10 cellular contexts compared by ENCODE assay signal in genomic region chr1:226034482-226034881, GRCh38. TPM values are rescaled to one million over a fixed set of nuclear protein-coding genes. Genes with fewer than 3 reads are reported as not detected.
DNase-seq lines count a peak whose midpoint lies in the region; ATAC-seq and TF ChIP-seq lines count a peak whose summit lies in the region.
"Had no signal": no experiment of that assay in that cellular context is flagged by ENCODE, and none has a peak within 500 bp of the region (broad histone marks: within the 10 kb centered on the region; RNA-seq: fewer than 3 reads in every experiment).

No MANE protein-coding gene starts in this region.

- H4K20me1 ChIP-seq in SK-N-SH (ENCODE audit: insufficient read depth) (no peaks in the 10 kb centered on the region), Karpas-422 (ENCODE audit: insufficient read depth, low read depth, low read length) (no peaks in the 10 kb centered on the region)
- H4K20me1 ChIP-seq: BLaER1 had no signal

- no peak overlapping the region for H3K4me3 ChIP-seq in SK-N-SH (ENCODE audit: low read depth in 2 of 2, low read length in 1 of 2)
- H3K4me3 ChIP-seq in coronary artery = no peak overlapping the region
- no peak overlapping the region for H3K4me3 ChIP-seq in lung
- no peak overlapping the region for H3K4me3 ChIP-seq in aorta (ENCODE audit: low read length in 2 of 2)
- no peak overlapping the region for H3K4me3 ChIP-seq in Karpas-422 (ENCODE audit: low read length)
- H3K4me3 ChIP-seq: BLaER1 had no signal

- no peak for DNase-seq in SK-N-SH
- DNase-seq in coronary artery (ENCODE audit: low spot score) = peak; percentile 93
- peak; percentile 76 for DNase-seq in lung (ENCODE audit: low spot score)
- peak; percentile 95 for DNase-seq in aorta
- no peak for DNase-seq in Karpas-422
- DNase-seq: activated naive CD8-positive, alpha-beta T cell treated with anti-CD3 and anti-CD28 coated beads, Interleukin-2, amount 10 ng/mL, durations not matched to agents 7 days and 5 days had no signal

- CTCF ChIA-PET in SK-N-SH (lab: Yijun Ruan, JAX) = interaction anchor here (1.3 kb wide), 1 partner anchor 47 kb away, joined by 4 read pairs; no protein-coding TSS in a partner anchor

- H3K27ac ChIP-seq in SK-N-SH (ENCODE audit: low read depth in 2 of 2, low read length in 1 of 2) (no peak overlapping the region), coronary artery (peak overlapping the region; percentile 74), lung (ENCODE audit: low read depth in 1 of 2, low read length in 1 of 2) (peak overlapping the region; percentile 34 to 66), aorta (ENCODE audit: low read depth in 1 of 2, low read length in 2 of 2) (peak overlapping the region in 1 of 2 donors; percentile 51), Karpas-422 (ENCODE audit: low read length) (no peak overlapping the region)
- H3K27ac ChIP-seq: BLaER1 had no signal

- ATAC-seq in SK-N-SH treated with all-trans-retinoic acid at 6 μM for 48 hours (peak; percentile 40), lung (ENCODE audit: insufficient read depth, low FRiP score) (peak; percentile 92), aorta (ENCODE audit: low FRiP score) (peak; percentile 94), HG02642 (IDR thresholded peaks at IDR 0.05; ENCODE audit: poor library complexity, unreplicated experiment) (no peak), HG03442 (IDR thresholded peaks at IDR 0.05; ENCODE audit: unreplicated experiment) (no peak)

- no peak overlapping the region for H2AFZ ChIP-seq in SK-N-SH (ENCODE audit: low read depth)
- H2AFZ ChIP-seq in Karpas-422 (ENCODE audit: low read length) = no peak overlapping the region

- no peak for TF ChIP-seq RAD21 in SK-N-SH (IDR thresholded peaks at IDR 0.05; ENCODE audit: low read length)

- no peaks in the 10 kb centered on the region for H3K36me3 ChIP-seq in SK-N-SH (replicated peaks in 1 of 2; ENCODE audit: control insufficient read depth in 1 of 2, insufficient read depth in 2 of 2, low read length in 1 of 2)
- no peaks in the 10 kb centered on the region for H3K36me3 ChIP-seq in lung (ENCODE audit: control insufficient read depth in 2 of 2, insufficient read depth in 2 of 2, low read length in 2 of 2)
- no peaks in the 10 kb centered on the region for H3K36me3 ChIP-seq in aorta (ENCODE audit: control insufficient read depth in 1 of 2, insufficient read depth in 2 of 2, low read length in 1 of 2)
- H3K36me3 ChIP-seq in Karpas-422 (ENCODE audit: insufficient read depth, low read length) = no peaks in the 10 kb centered on the region
- H3K36me3 ChIP-seq: BLaER1 had no signal

- POLR2A ChIA-PET in SK-N-SH (lab: Yijun Ruan, JAX) = no interaction called here

- no peaks in the 10 kb centered on the region for H3F3A ChIP-seq in SK-N-SH (replicated peaks; ENCODE audit: insufficient read depth)

- TF ChIP-seq EP300 in SK-N-SH (IDR thresholded peaks at IDR 0.05; ENCODE audit: borderline replicate concordance in 1 of 2, low read depth in 1 of 2, low read length in 1 of 2) = no peak

- H3K9me3 ChIP-seq in SK-N-SH (no peaks in the 10 kb centered on the region), lung (ENCODE audit: control insufficient read depth in 2 of 2, insufficient read depth in 1 of 2, low read length in 1 of 2) (no peaks in the 10 kb centered on the region), aorta (ENCODE audit: control insufficient read depth, low read length) (no peaks in the 10 kb centered on the region), Karpas-422 (ENCODE audit: low read length) (no peaks in the 10 kb centered on the region)
- H3K9me3 ChIP-seq: BLaER1 had no signal

- H3K9ac ChIP-seq in SK-N-SH = no peak overlapping the region
- H3K9ac ChIP-seq in Karpas-422 (ENCODE audit: low read length) = no peak overlapping the region
- H3K9ac ChIP-seq: BLaER1 had no signal

- H3K27me3 ChIP-seq in SK-N-SH (ENCODE audit: insufficient read depth) = no peaks in the 10 kb centered on the region
- H3K27me3 ChIP-seq in lung (ENCODE audit: control insufficient read depth, insufficient read depth) = no peaks in the 10 kb centered on the region
- no peaks in the 10 kb centered on the region for H3K27me3 ChIP-seq in aorta (ENCODE audit: control insufficient read depth in 1 of 2, insufficient read depth in 2 of 2, low read length in 1 of 2)
- no peaks in the 10 kb centered on the region for H3K27me3 ChIP-seq in Karpas-422 (ENCODE audit: low read length)
- H3K27me3 ChIP-seq: BLaER1 had no signal

- WGBS in SK-N-SH (ENCODE audit: low lambda C conversion rate) = 89% methylated on average over 6 of the region's 6 CpGs
- 28 to 44% methylated on average over 6 of the region's 6 CpGs for WGBS in lung, 2 donors
- WGBS in aorta, 2 donors = 1% methylated on average over 6 of the region's 6 CpGs

- intact Hi-C loops in aorta (cut with DNase I) = no loop called here

- H3K79me2 ChIP-seq in SK-N-SH (ENCODE audit: insufficient read depth) = no peaks in the 10 kb centered on the region
- H3K79me2 ChIP-seq in Karpas-422 (ENCODE audit: low read length) = no peaks in the 10 kb centered on the region

- H3K4me2 ChIP-seq in SK-N-SH = no peak overlapping the region
- H3K4me2 ChIP-seq in Karpas-422 (ENCODE audit: low read depth, low read length, poor library complexity, severe bottlenecking) = no peak overlapping the region
- H3K4me2 ChIP-seq: BLaER1 had no signal

- H3K9me2 ChIP-seq in SK-N-SH = no peaks in the 10 kb centered on the region
- no peaks in the 10 kb centered on the region for H3K9me2 ChIP-seq in Karpas-422 (replicated peaks; ENCODE audit: insufficient read depth, low read length)

- no peak for TF ChIP-seq CTCF in SK-N-SH (IDR thresholded peaks at IDR 0.05)
- no peak for TF ChIP-seq CTCF in coronary artery (IDR thresholded peaks at IDR 0.05)
- no peak for TF ChIP-seq CTCF in lung (IDR thresholded peaks at IDR 0.05; ENCODE audit: control extremely low read depth, extremely low read depth)

- H3K4me1 ChIP-seq in SK-N-SH (ENCODE audit: control insufficient read depth in 1 of 2, insufficient read depth in 2 of 2, low read depth in 1 of 2, low read length in 1 of 2) (peaks cover 0 to 3% of the 10 kb centered on the region in 2 experiments; a peak in 2 of 4 replicates), lung (ENCODE audit: control insufficient read depth in 2 of 2, insufficient read depth in 2 of 2, low read length in 2 of 2) (no peaks in the 10 kb centered on the region), aorta (ENCODE audit: control insufficient read depth in 1 of 2, insufficient read depth in 2 of 2, low read length in 2 of 2) (peaks cover 0 to 2% of the 10 kb centered on the region in 2 donors), Karpas-422 (ENCODE audit: low read length) (no peaks in the 10 kb centered on the region)

TF ChIP-seq in SK-N-SH treated with all-trans-retinoic acid at 6 μM for 48 hours, 23 proteins besides CTCF, POLR2A, EP300 and RAD21 (continues in another document):
- TF ChIP-seq TCF4 (CRISPR knock-in tag; IDR thresholded peaks at IDR 0.05; ENCODE audit: borderline replicate concordance) (no peak), PPARA (CRISPR knock-in tag; IDR thresholded peaks at IDR 0.05; ENCODE audit: borderline replicate concordance) (no peak), ARNTL (CRISPR knock-in tag; IDR thresholded peaks at IDR 0.05; ENCODE audit: borderline replicate concordance, low read depth) (no peak), ZFP3 (CRISPR knock-in tag; IDR thresholded peaks at IDR 0.05) (no peak), RARB (CRISPR knock-in tag; IDR thresholded peaks at IDR 0.05) (no peak)

TF ChIP-seq in SK-N-SH, 30 proteins besides CTCF, POLR2A, EP300 and RAD21 (continues in another document):
- no peak for TF ChIP-seq EZH2phosphoT487 (IDR thresholded peaks at IDR 0.05; ENCODE audit: borderline replicate concordance, low read depth)
- no peak for TF ChIP-seq MEF2A (IDR thresholded peaks at IDR 0.05; ENCODE audit: borderline replicate concordance, low read depth)
- no peak for TF ChIP-seq FOSL2 (IDR thresholded peaks at IDR 0.05; ENCODE audit: borderline replicate concordance, low read depth)
- TF ChIP-seq, protein P1, sequence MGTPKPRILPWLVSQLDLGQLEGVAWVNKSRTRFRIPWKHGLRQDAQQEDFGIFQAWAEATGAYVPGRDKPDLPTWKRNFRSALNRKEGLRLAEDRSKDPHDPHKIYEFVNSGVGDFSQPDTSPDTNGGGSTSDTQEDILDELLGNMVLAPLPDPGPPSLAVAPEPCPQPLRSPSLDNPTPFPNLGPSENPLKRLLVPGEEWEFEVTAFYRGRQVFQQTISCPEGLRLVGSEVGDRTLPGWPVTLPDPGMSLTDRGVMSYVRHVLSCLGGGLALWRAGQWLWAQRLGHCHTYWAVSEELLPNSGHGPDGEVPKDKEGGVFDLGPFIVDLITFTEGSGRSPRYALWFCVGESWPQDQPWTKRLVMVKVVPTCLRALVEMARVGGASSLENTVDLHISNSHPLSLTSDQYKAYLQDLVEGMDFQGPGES (IDR thresholded peaks at IDR 0.05; ENCODE audit: low read depth, low read length) = no peak
- TF ChIP-seq NFIC (IDR thresholded peaks at IDR 0.05; ENCODE audit: borderline replicate concordance) = no peak

RNA-seq across cellular contexts. Expression of gene H3-3A, which starts 28.0 kb away (rescaled TPM):
- 315 and 370 TPM in 2 replicates for polyA plus RNA-seq in SK-N-SH (2012; rRNA removed)
- polyA plus RNA-seq in SK-N-SH (2012; cell fraction: cytosol; rRNA removed) = 299 and 383 TPM in 2 replicates
- 85.2 and 129 TPM in 2 replicates for polyA plus RNA-seq in SK-N-SH (2012; cell fraction: nucleus; rRNA removed)
- 100 to 1,000 TPM; 404 to 551 TPM for total RNA-seq in lung
- 1,000 to 10,000 TPM in 1 of 2 donors, 100 to 1,000 TPM in 1; 758 to 1,014 TPM for polyA plus RNA-seq in lung
- 100 to 1,000 TPM; 310 to 349 TPM for total RNA-seq in aorta
- 100 to 1,000 TPM; 464 to 699 TPM for polyA plus RNA-seq in aorta
- 236 and 436 TPM in 2 replicates for total RNA-seq in Karpas-422 (2014; rRNA removed; shearing (Covaris generic); ENCODE audit: low replicate concordance)

RNA-seq across cellular contexts. Expression of gene SDE2, which starts 35.3 kb away (rescaled TPM):
- polyA plus RNA-seq in SK-N-SH (2012; rRNA removed) (10.1 and 15.1 TPM in 2 replicates), lung (10 to 100 TPM in 1 of 2 donors, 1 to 10 TPM in 1; 6.7 to 13.4 TPM), aorta (1 to 10 TPM; 4.9 to 8.3 TPM)
- polyA plus RNA-seq in SK-N-SH (2012; cell fraction: cytosol; rRNA removed) = 13.8 and 15.7 TPM in 2 replicates
- 5.2 and 10.3 TPM in 2 replicates for polyA plus RNA-seq in SK-N-SH (2012; cell fraction: nucleus; rRNA removed)
- total RNA-seq in lung (10 to 100 TPM; 17.1 to 35.5 TPM), aorta (10 to 100 TPM; 15.7 to 18.3 TPM)
- 15.7 and 21.8 TPM in 2 replicates for total RNA-seq in Karpas-422 (2014; rRNA removed; shearing (Covaris generic); ENCODE audit: low replicate concordance)

Comparison
In these comparisons a context has a peak if more than half of its experiments do, and no peak if none do; other contexts are left out.
1. ATAC-seq: peak in SK-N-SH treated with all-trans-retinoic acid at 6 μM for 48 hours (single experiment), lung (single experiment) and aorta (single experiment); none in HG02642 (single experiment) and HG03442 (single experiment).
2. DNase-seq: peak in coronary artery (single experiment), lung (single experiment) and aorta (2 of 2); none in SK-N-SH (single experiment) and Karpas-422 (single experiment).
3. H3K27ac ChIP-seq: peak in coronary artery (2 of 2) and lung (2 of 2); none in SK-N-SH (0 of 2) and Karpas-422 (single experiment).